ENCODE assay signal across 11 cellular contexts in genomic region chr6:106194949-106195919, GRCh38.
DNase-seq lines count a peak whose midpoint lies in the region; ATAC-seq and TF ChIP-seq lines count a peak whose summit lies in the region.
"Had no signal": no experiment of that assay in that cellular context is flagged by ENCODE, and none has a peak within 500 bp of the region (broad histone marks: within the 10 kb centered on the region; RNA-seq: fewer than 3 reads in every experiment).

No MANE protein-coding gene starts in this region.

- peak overlapping the region; percentile 7; the same call in 1 of the 2 replicates for H3K4me3 ChIP-seq in OCI-LY3 (ENCODE audit: low read length)

- peaks cover 11 to 28% of the 10 kb centered on the region in 2 donors for H3K36me3 Mint-ChIP-seq in activated T-cell treated with anti-CD3 and anti-CD28 coated beads, Interleukin-2, amount 50 U/mL, for 72 hours (ENCODE audit: insufficient read depth in 2 of 2)
- peaks cover 12% of the 10 kb centered on the region for H3K36me3 Mint-ChIP-seq in effector memory CD8-positive, alpha-beta T cell (ENCODE audit: insufficient read depth)
- H3K36me3 Mint-ChIP-seq in stimulated activated memory B cell treated with anti-CD40 and anti-IgM and Interleukin-4, amounts not matched to agents 10 μg/mL and 1 μg/mL and 100 μg/mL, for 72 hours = peaks cover 33% of the 10 kb centered on the region

- TF ChIP-seq CTCF in OCI-LY3 (IDR thresholded peaks at IDR 0.05; ENCODE audit: low read depth, low read length) = no peak

- ATAC-seq in activated T-cell treated with anti-CD3 and anti-CD28 coated beads, Interleukin-2, amount 50 U/mL, for 72 hours (replicated peaks in 1 of 2) = peak; percentile 89 to 90
- ATAC-seq in effector memory CD8-positive, alpha-beta T cell (replicated peaks) = peak; percentile 76
- ATAC-seq in stimulated activated memory B cell treated with anti-CD40 and anti-IgM and Interleukin-4, amounts not matched to agents 10 μg/mL and 1 μg/mL and 100 μg/mL, for 72 hours = peak; percentile 73
- ATAC-seq in HG03108 (IDR thresholded peaks at IDR 0.05; ENCODE audit: unreplicated experiment) (no peak), left lobe of liver (no peak)

- H3K9me3 ChIP-seq in OCI-LY3 (ENCODE audit: insufficient read depth, low read length) = no peaks in the 10 kb centered on the region

- H3K79me2 ChIP-seq in OCI-LY3 (ENCODE audit: low read length) = no peaks in the 10 kb centered on the region

- H3K27me3 ChIP-seq in OCI-LY3 (ENCODE audit: low read depth, low read length) = no peaks in the 10 kb centered on the region

- H2AFZ ChIP-seq in OCI-LY3 (ENCODE audit: low read depth, low read length) = no peak overlapping the region

- H3K27ac ChIP-seq in OCI-LY3 (ENCODE audit: low read length) = peak overlapping the region; percentile 43

- H3K4me2 ChIP-seq in OCI-LY3 (ENCODE audit: low read length) = peak overlapping the region; percentile 62

- H3K4me1 ChIP-seq in OCI-LY3 (ENCODE audit: low read length) = peaks cover 53% of the 10 kb centered on the region

- H3K4me1 Mint-ChIP-seq in activated T-cell treated with anti-CD3 and anti-CD28 coated beads, Interleukin-2, amount 50 U/mL, for 72 hours (ENCODE audit: low read depth) = peaks cover 45% of the 10 kb centered on the region
- peaks cover 23 to 34% of the 10 kb centered on the region in 2 donors for H3K4me1 Mint-ChIP-seq in effector memory CD8-positive, alpha-beta T cell (ENCODE audit: low read depth in 2 of 2)
- peaks cover 19% of the 10 kb centered on the region for H3K4me1 Mint-ChIP-seq in stimulated activated memory B cell treated with anti-CD40 and anti-IgM and Interleukin-4, amounts not matched to agents 10 μg/mL and 1 μg/mL and 100 μg/mL, for 72 hours

- H3K9me3 Mint-ChIP-seq in activated T-cell treated with anti-CD3 and anti-CD28 coated beads, Interleukin-2, amount 50 U/mL, for 72 hours = peaks cover 0 to 2% of the 10 kb centered on the region in 2 donors
- H3K9me3 Mint-ChIP-seq in effector memory CD8-positive, alpha-beta T cell = no peaks in the 10 kb centered on the region
- H3K9me3 Mint-ChIP-seq in stimulated activated memory B cell treated with anti-CD40 and anti-IgM and Interleukin-4, amounts not matched to agents 10 μg/mL and 1 μg/mL and 100 μg/mL, for 72 hours = no peaks in the 10 kb centered on the region

- DNase-seq in activated T-cell treated with anti-CD3 and anti-CD28 coated beads, Interleukin-2, amount 50 U/mL, for 72 hours = no peak
- DNase-seq in activated T-cell treated with anti-CD3 and anti-CD28 coated beads for 4 hours (no peak), DMS79 (lab: John Stamatoyannopoulos, UW) (no peak), left lobe of liver (ENCODE audit: low spot score) (no peak)
- peak; percentile 9 to 44 (median 18) for DNase-seq in effector memory CD8-positive, alpha-beta T cell
- DNase-seq: activated CD4-positive, alpha-beta T cell treated with anti-CD3 and anti-CD28 coated beads for 1 hour; NCI-H1105 treated with DMSO at 0.1 percent for 48 hours; posterior cingulate gyrus had no signal

- peak overlapping the region; percentile 17; the same call in 1 of the 2 replicates for H3K9ac ChIP-seq in OCI-LY3 (ENCODE audit: low read length)

- H4K20me1 ChIP-seq in OCI-LY3 (ENCODE audit: insufficient read depth, low read length) = no peaks in the 10 kb centered on the region

- H3K36me3 ChIP-seq in OCI-LY3 (replicated peaks; ENCODE audit: low read depth, low read length) = peaks cover 3% of the 10 kb centered on the region

- no peaks in the 10 kb centered on the region for H3K27me3 Mint-ChIP-seq in activated T-cell treated with anti-CD3 and anti-CD28 coated beads, Interleukin-2, amount 50 U/mL, for 72 hours (ENCODE audit: low read depth)
- no peaks in the 10 kb centered on the region for H3K27me3 Mint-ChIP-seq in effector memory CD8-positive, alpha-beta T cell
- H3K27me3 Mint-ChIP-seq in stimulated activated memory B cell treated with anti-CD40 and anti-IgM and Interleukin-4, amounts not matched to agents 10 μg/mL and 1 μg/mL and 100 μg/mL, for 72 hours = no peaks in the 10 kb centered on the region

- peak overlapping the region; percentile 100 for H3K27ac Mint-ChIP-seq in activated T-cell treated with anti-CD3 and anti-CD28 coated beads, Interleukin-2, amount 50 U/mL, for 72 hours
- peak overlapping the region; percentile 85 to 89 for H3K27ac Mint-ChIP-seq in effector memory CD8-positive, alpha-beta T cell
- H3K27ac Mint-ChIP-seq in stimulated activated memory B cell treated with anti-CD40 and anti-IgM and Interleukin-4, amounts not matched to agents 10 μg/mL and 1 μg/mL and 100 μg/mL, for 72 hours = peak overlapping the region; percentile 81

- H3K4me3 Mint-ChIP-seq in activated T-cell treated with anti-CD3 and anti-CD28 coated beads, Interleukin-2, amount 50 U/mL, for 72 hours = peak overlapping the region; percentile 73 to 83
- peak overlapping the region; percentile 59 to 72 for H3K4me3 Mint-ChIP-seq in effector memory CD8-positive, alpha-beta T cell
- H3K4me3 Mint-ChIP-seq in stimulated activated memory B cell treated with anti-CD40 and anti-IgM and Interleukin-4, amounts not matched to agents 10 μg/mL and 1 μg/mL and 100 μg/mL, for 72 hours = no peak overlapping the region

Comparison
In these comparisons a context has a peak if more than half of its experiments do, and no peak if none do; other contexts are left out.
1. ATAC-seq: peak in activated T-cell treated with anti-CD3 and anti-CD28 coated beads, Interleukin-2, amount 50 U/mL, for 72 hours (2 of 2), effector memory CD8-positive, alpha-beta T cell (single experiment) and stimulated activated memory B cell treated with anti-CD40 and anti-IgM and Interleukin-4, amounts not matched to agents 10 μg/mL and 1 μg/mL and 100 μg/mL, for 72 hours (single experiment); none in HG03108 (single experiment) and left lobe of liver (single experiment).
2. DNase-seq: peak in effector memory CD8-positive, alpha-beta T cell (3 of 3); none in activated T-cell treated with anti-CD3 and anti-CD28 coated beads, Interleukin-2, amount 50 U/mL, for 72 hours (0 of 2), activated T-cell treated with anti-CD3 and anti-CD28 coated beads for 4 hours (single experiment), DMS79 (single experiment) and left lobe of liver (single experiment).
3. Peak in every context shown above with its lines, with median percentiles within 50 percentile points of each other: H3K27ac Mint-ChIP-seq.